Comparison of ENCODE assay signal across 17 cellular contexts in genomic region chr1:179151908-179152682, GRCh38.
A peak's percentile ranks its signal among the peaks of the same experiment; 100 is the strongest.
DNase-seq lines count a peak whose midpoint lies in the region; ATAC-seq, FAIRE-seq and TF ChIP-seq lines count a peak whose summit lies in the region.
"Had no signal": no experiment of that assay in that cellular context is flagged by ENCODE, and none has a peak within 500 bp of the region (broad histone marks: within the 10 kb centered on the region; RNA-seq: fewer than 3 reads in every experiment).

No MANE protein-coding gene starts in this region.

- H3K4me3 ChIP-seq in CD8-positive, alpha-beta T cell (ENCODE audit: low read depth, low read length), result no peak overlapping the region
- H3K4me3 ChIP-seq in mucosa of descending colon (no peak overlapping the region), sigmoid colon (no peak overlapping the region), lower lobe of right lung (no peak overlapping the region)
- H3K4me3 ChIP-seq: neural progenitor cell had no signal

- H3K27ac Mint-ChIP-seq in CD8-positive, alpha-beta T cell, result peak overlapping the region; percentile 45
- no peak overlapping the region for H3K27ac Mint-ChIP-seq in activated CD8-positive, alpha-beta memory T cell treated with anti-CD3 and anti-CD28 coated beads, Interleukin-2, amount 10 ng/mL, durations not matched to agents 7 days and 5 days
- H3K27ac Mint-ChIP-seq: dendritic cell treated with granulocyte-macrophage colony-stimulating factor and Interleukin-4, amounts not matched to agents 40 ng/mL and 50 ng/mL, for 4 days; neural progenitor cell had no signal

- ATAC-seq in CD8-positive, alpha-beta T cell, result no peak
- ATAC-seq in GM19397 (IDR thresholded peaks at IDR 0.05; ENCODE audit: unreplicated experiment), result peak; percentile 57
- ATAC-seq in mucosa of descending colon, result peak; percentile 89
- ATAC-seq in activated CD8-positive, alpha-beta memory T cell treated with anti-CD3 and anti-CD28 coated beads, Interleukin-2, amount 10 ng/mL, durations not matched to agents 7 days and 5 days, result no peak
- no peak for ATAC-seq in HG02763 (IDR thresholded peaks at IDR 0.05; ENCODE audit: unreplicated experiment)
- no peak for ATAC-seq in lower lobe of right lung

- H3K4me1 ChIP-seq in CD8-positive, alpha-beta T cell (ENCODE audit: insufficient read depth, low read length), result peaks cover 8% of the 10 kb centered on the region
- peaks cover 5% of the 10 kb centered on the region for H3K4me1 ChIP-seq in mucosa of descending colon (ENCODE audit: low read depth)
- H3K4me1 ChIP-seq in sigmoid colon, result peaks cover 0 to 9% (median 3%) of the 10 kb centered on the region in 4 donors
- H3K4me1 ChIP-seq in lower lobe of right lung, result no peaks in the 10 kb centered on the region
- H3K4me1 ChIP-seq: neural progenitor cell had no signal

- no peak for TF ChIP-seq EP300 in sigmoid colon (IDR thresholded peaks at IDR 0.05)

- H3K27me3 ChIP-seq in CD8-positive, alpha-beta T cell (ENCODE audit: insufficient read depth, low read length), result no peaks in the 10 kb centered on the region
- H3K27me3 ChIP-seq in sigmoid colon (no peaks in the 10 kb centered on the region), lower lobe of right lung (ENCODE audit: low read depth) (no peaks in the 10 kb centered on the region)
- H3K27me3 ChIP-seq: neural progenitor cell had no signal

- DNase-seq in CD8-positive, alpha-beta T cell, result no peak
- no peak for DNase-seq in RCC 7860 (ENCODE audit: low spot score)
- no peak for DNase-seq in mucosa of descending colon
- DNase-seq in activated CD8-positive, alpha-beta memory T cell treated with anti-CD3 and anti-CD28 coated beads, Interleukin-2, amount 10 ng/mL, durations not matched to agents 7 days and 5 days, result no peak
- no peak for DNase-seq in sigmoid colon
- DNase-seq in lower lobe of right lung, result no peak
- DNase-seq: activated CD4-positive, alpha-beta T cell treated with anti-CD3 and anti-CD28 coated beads, Interleukin-2, amount 50 U/mL, for 48 hours; amniotic stem cell; DMS79; hypothalamus; KBM-7; NCI-H2227 treated with DMSO at 0.1 percent for 48 hours; stimulated activated naive CD4-positive, alpha-beta T cell treated with Interleukin-2 at 50 U/mL for 16 hours had no signal

- H3K27me3 Mint-ChIP-seq in CD8-positive, alpha-beta T cell (ENCODE audit: low read depth), result no peaks in the 10 kb centered on the region
- no peaks in the 10 kb centered on the region for H3K27me3 Mint-ChIP-seq in activated CD8-positive, alpha-beta memory T cell treated with anti-CD3 and anti-CD28 coated beads, Interleukin-2, amount 10 ng/mL, durations not matched to agents 7 days and 5 days
- H3K27me3 Mint-ChIP-seq: dendritic cell treated with granulocyte-macrophage colony-stimulating factor and Interleukin-4, amounts not matched to agents 40 ng/mL and 50 ng/mL, for 4 days had no signal

- peak; percentile 52 for FAIRE-seq in RCC 7860 (lab: Jason Lieb, UNC)

- H3K9me3 ChIP-seq in CD8-positive, alpha-beta T cell (ENCODE audit: low read length), result no peaks in the 10 kb centered on the region
- H3K9me3 ChIP-seq in mucosa of descending colon, result peaks cover 2% of the 10 kb centered on the region
- peaks cover 0 to 3% (median 0%) of the 10 kb centered on the region in 4 donors for H3K9me3 ChIP-seq in sigmoid colon
- no peaks in the 10 kb centered on the region for H3K9me3 ChIP-seq in lower lobe of right lung

- TF ChIP-seq POLR2A in sigmoid colon (IDR thresholded peaks at IDR 0.05), result no peak

- CTCF ChIA-PET in CD8-positive, alpha-beta T cell (lab: Charles Lee), result interaction anchor here (1.0 kb wide), 1 partner anchor 30 kb away, joined by 3 read pairs; no protein-coding TSS in a partner anchor
- CTCF ChIA-PET in activated CD8-positive, alpha-beta memory T cell treated with anti-CD3 and anti-CD28 coated beads, Interleukin-2, amount 10 ng/mL, durations not matched to agents 7 days and 5 days (lab: Charles Lee), result no interaction called here

- H3K4me3 Mint-ChIP-seq in CD8-positive, alpha-beta T cell, result no peak overlapping the region
- no peak overlapping the region for H3K4me3 Mint-ChIP-seq in activated CD8-positive, alpha-beta memory T cell treated with anti-CD3 and anti-CD28 coated beads, Interleukin-2, amount 10 ng/mL, durations not matched to agents 7 days and 5 days
- H3K4me3 Mint-ChIP-seq: dendritic cell treated with granulocyte-macrophage colony-stimulating factor and Interleukin-4, amounts not matched to agents 40 ng/mL and 50 ng/mL, for 4 days; neural progenitor cell had no signal

- POLR2A ChIA-PET in CD8-positive, alpha-beta T cell (lab: Charles Lee), result no interaction called here

- no peaks in the 10 kb centered on the region for H3K36me3 ChIP-seq in CD8-positive, alpha-beta T cell (ENCODE audit: insufficient read depth, low read length)
- H3K36me3 ChIP-seq in mucosa of descending colon (ENCODE audit: low read depth), result no peaks in the 10 kb centered on the region
- H3K36me3 ChIP-seq in sigmoid colon, result no peaks in the 10 kb centered on the region
- no peaks in the 10 kb centered on the region for H3K36me3 ChIP-seq in lower lobe of right lung
- H3K36me3 ChIP-seq: neural progenitor cell had no signal

- H3K4me1 Mint-ChIP-seq in CD8-positive, alpha-beta T cell (ENCODE audit: low read depth), result peaks cover 22% of the 10 kb centered on the region
- peaks cover 2% of the 10 kb centered on the region for H3K4me1 Mint-ChIP-seq in activated CD8-positive, alpha-beta memory T cell treated with anti-CD3 and anti-CD28 coated beads, Interleukin-2, amount 10 ng/mL, durations not matched to agents 7 days and 5 days
- H3K4me1 Mint-ChIP-seq: neural progenitor cell had no signal

- H3K36me3 Mint-ChIP-seq in CD8-positive, alpha-beta T cell, result peaks cover 15% of the 10 kb centered on the region
- peaks cover 11% of the 10 kb centered on the region for H3K36me3 Mint-ChIP-seq in activated CD8-positive, alpha-beta memory T cell treated with anti-CD3 and anti-CD28 coated beads, Interleukin-2, amount 10 ng/mL, durations not matched to agents 7 days and 5 days

- intact Hi-C loops in CD8-positive, alpha-beta T cell (cut with DNase I, micrococcal nuclease), result no loop called here
- intact Hi-C loops in mucosa of descending colon (cut with DNase I, micrococcal nuclease) (no loop called here), sigmoid colon (cut with DNase I) (no loop called here), lower lobe of right lung (cut with DNase I) (no loop called here)

- TF ChIP-seq CTCF in CD8-positive, alpha-beta T cell (IDR thresholded peaks at IDR 0.05), result no peak
- no peak for TF ChIP-seq CTCF in mucosa of descending colon (IDR thresholded peaks at IDR 0.05)
- no peak for TF ChIP-seq CTCF in sigmoid colon (IDR thresholded peaks at IDR 0.05)
- TF ChIP-seq CTCF in lower lobe of right lung (IDR thresholded peaks at IDR 0.05), result no peak

- peaks cover 3% of the 10 kb centered on the region for H3K9me3 Mint-ChIP-seq in CD8-positive, alpha-beta T cell
- peaks cover 4% of the 10 kb centered on the region for H3K9me3 Mint-ChIP-seq in activated CD8-positive, alpha-beta memory T cell treated with anti-CD3 and anti-CD28 coated beads, Interleukin-2, amount 10 ng/mL, durations not matched to agents 7 days and 5 days (ENCODE audit: low read depth)
- H3K9me3 Mint-ChIP-seq: dendritic cell treated with granulocyte-macrophage colony-stimulating factor and Interleukin-4, amounts not matched to agents 40 ng/mL and 50 ng/mL, for 4 days had no signal

- H3K27ac ChIP-seq in CD8-positive, alpha-beta T cell (ENCODE audit: low read depth, low read length), result no peak overlapping the region
- H3K27ac ChIP-seq in sigmoid colon, result no peak overlapping the region
- H3K27ac ChIP-seq in lower lobe of right lung, result no peak overlapping the region
- H3K27ac ChIP-seq: neural progenitor cell had no signal

- 17 to 70% methylated on average over 2 of the region's 2 CpGs for WGBS in sigmoid colon, 2 donors

Comparison
In these comparisons a context has a peak if more than half of its experiments do, and no peak if none do; other contexts are left out.
1. ATAC-seq: peak in GM19397 (single experiment) and mucosa of descending colon (single experiment); none in CD8-positive, alpha-beta T cell (single experiment), activated CD8-positive, alpha-beta memory T cell treated with anti-CD3 and anti-CD28 coated beads, Interleukin-2, amount 10 ng/mL, durations not matched to agents 7 days and 5 days (single experiment), HG02763 (single experiment) and lower lobe of right lung (0 of 2).